In the genomic region with DNA sequence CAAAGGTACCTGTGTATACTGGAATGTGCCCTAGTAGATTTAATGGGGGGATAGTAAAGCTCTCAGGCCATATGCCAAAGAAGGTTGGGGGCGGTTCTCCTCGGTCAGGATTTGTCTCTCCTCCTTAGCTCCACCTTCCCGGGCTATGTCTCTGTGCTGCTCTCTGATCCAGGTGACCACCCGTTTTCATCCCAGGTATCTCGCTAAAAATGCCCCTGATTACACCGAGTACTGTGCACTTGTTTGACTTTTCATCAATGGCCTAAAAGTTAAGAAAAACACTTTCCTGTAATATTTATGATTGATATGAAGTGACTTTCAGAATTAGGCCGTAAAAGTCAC, we compare ENCODE assay signal across 1 cellular context.
A peak's percentile ranks its signal among the peaks of the same experiment; 100 is the strongest.
TF ChIP-seq lines count a peak whose summit lies in the region.

No MANE protein-coding gene starts in this region.

TF ChIP-seq in K562, 482 proteins besides CTCF, POLR2A, EP300 and RAD21 (continued from another document):
- TF ChIP-seq, protein P1, sequence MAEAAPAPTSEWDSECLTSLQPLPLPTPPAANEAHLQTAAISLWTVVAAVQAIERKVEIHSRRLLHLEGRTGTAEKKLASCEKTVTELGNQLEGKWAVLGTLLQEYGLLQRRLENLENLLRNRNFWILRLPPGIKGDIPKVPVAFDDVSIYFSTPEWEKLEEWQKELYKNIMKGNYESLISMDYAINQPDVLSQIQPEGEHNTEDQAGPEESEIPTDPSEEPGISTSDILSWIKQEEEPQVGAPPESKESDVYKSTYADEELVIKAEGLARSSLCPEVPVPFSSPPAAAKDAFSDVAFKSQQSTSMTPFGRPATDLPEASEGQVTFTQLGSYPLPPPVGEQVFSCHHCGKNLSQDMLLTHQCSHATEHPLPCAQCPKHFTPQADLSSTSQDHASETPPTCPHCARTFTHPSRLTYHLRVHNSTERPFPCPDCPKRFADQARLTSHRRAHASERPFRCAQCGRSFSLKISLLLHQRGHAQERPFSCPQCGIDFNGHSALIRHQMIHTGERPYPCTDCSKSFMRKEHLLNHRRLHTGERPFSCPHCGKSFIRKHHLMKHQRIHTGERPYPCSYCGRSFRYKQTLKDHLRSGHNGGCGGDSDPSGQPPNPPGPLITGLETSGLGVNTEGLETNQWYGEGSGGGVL (CRISPR knock-in tag; IDR thresholded peaks at IDR 0.05): no peak
- no peak for TF ChIP-seq FOXJ3 (CRISPR knock-in tag; IDR thresholded peaks at IDR 0.05)
- TF ChIP-seq RCOR1 (IDR thresholded peaks at IDR 0.05; ENCODE audit: borderline replicate concordance in 1 of 2, low read depth in 2 of 2, low read length in 2 of 2): no peak
- TF ChIP-seq, protein P2, sequence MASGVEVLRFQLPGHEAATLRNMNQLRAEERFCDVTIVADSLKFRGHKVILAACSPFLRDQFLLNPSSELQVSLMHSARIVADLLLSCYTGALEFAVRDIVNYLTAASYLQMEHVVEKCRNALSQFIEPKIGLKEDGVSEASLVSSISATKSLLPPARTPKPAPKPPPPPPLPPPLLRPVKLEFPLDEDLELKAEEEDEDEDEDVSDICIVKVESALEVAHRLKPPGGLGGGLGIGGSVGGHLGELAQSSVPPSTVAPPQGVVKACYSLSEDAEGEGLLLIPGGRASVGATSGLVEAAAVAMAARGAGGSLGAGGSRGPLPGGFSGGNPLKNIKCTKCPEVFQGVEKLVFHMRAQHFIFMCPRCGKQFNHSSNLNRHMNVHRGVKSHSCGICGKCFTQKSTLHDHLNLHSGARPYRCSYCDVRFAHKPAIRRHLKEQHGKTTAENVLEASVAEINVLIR (CRISPR knock-in tag; IDR thresholded peaks at IDR 0.05): 0 out of 2 replicates have a peak, but pooled peaks have one; percentile 12
- TF ChIP-seq, protein P3, sequence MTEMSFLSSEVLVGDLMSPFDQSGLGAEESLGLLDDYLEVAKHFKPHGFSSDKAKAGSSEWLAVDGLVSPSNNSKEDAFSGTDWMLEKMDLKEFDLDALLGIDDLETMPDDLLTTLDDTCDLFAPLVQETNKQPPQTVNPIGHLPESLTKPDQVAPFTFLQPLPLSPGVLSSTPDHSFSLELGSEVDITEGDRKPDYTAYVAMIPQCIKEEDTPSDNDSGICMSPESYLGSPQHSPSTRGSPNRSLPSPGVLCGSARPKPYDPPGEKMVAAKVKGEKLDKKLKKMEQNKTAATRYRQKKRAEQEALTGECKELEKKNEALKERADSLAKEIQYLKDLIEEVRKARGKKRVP (CRISPR knock-in tag; IDR thresholded peaks at IDR 0.05): 0 out of 2 replicates have a peak, but pooled peaks have one; percentile 21
- 0 out of 2 replicates have a peak, but pooled peaks have one; percentile 52 for TF ChIP-seq ZBTB26 (CRISPR knock-in tag; IDR thresholded peaks at IDR 0.05)
- TF ChIP-seq POLR2B (IDR thresholded peaks at IDR 0.05; ENCODE audit: low read depth, partially characterized antibody): no peak
- 0 out of 4 replicates have a peak, but pooled peaks of 1 of the 2 experiments have one; percentile 24 for TF ChIP-seq MNT (conservative IDR thresholded peaks at IDR 0.05)
- 0 out of 2 replicates have a peak, but pooled peaks have one; percentile 53 for TF ChIP-seq THRB (CRISPR knock-in tag; conservative IDR thresholded peaks at IDR 0.05)
- TF ChIP-seq SPI1 (IDR thresholded peaks at IDR 0.05; ENCODE audit: borderline replicate concordance, low read depth, low read length): no peak
- no peak for TF ChIP-seq MTA1 (IDR thresholded peaks at IDR 0.05; ENCODE audit: borderline replicate concordance)
- no peak for TF ChIP-seq IFI16 (CRISPR knock-in tag; IDR thresholded peaks at IDR 0.05)
- TF ChIP-seq CREM (IDR thresholded peaks at IDR 0.05; ENCODE audit: low read depth): no peak
- no peak for TF ChIP-seq ZKSCAN3 (CRISPR knock-in tag; IDR thresholded peaks at IDR 0.05)
- 0 out of 2 replicates have a peak, but pooled peaks have one; percentile 34 for TF ChIP-seq ZNF354B (CRISPR knock-in tag; IDR thresholded peaks at IDR 0.05)
- TF ChIP-seq, protein P4, sequence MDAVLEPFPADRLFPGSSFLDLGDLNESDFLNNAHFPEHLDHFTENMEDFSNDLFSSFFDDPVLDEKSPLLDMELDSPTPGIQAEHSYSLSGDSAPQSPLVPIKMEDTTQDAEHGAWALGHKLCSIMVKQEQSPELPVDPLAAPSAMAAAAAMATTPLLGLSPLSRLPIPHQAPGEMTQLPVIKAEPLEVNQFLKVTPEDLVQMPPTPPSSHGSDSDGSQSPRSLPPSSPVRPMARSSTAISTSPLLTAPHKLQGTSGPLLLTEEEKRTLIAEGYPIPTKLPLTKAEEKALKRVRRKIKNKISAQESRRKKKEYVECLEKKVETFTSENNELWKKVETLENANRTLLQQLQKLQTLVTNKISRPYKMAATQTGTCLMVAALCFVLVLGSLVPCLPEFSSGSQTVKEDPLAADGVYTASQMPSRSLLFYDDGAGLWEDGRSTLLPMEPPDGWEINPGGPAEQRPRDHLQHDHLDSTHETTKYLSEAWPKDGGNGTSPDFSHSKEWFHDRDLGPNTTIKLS (IDR thresholded peaks at IDR 0.05; ENCODE audit: borderline replicate concordance, low read depth): no peak
